10 cellular contexts compared by ENCODE assay signal in the genomic region with DNA sequence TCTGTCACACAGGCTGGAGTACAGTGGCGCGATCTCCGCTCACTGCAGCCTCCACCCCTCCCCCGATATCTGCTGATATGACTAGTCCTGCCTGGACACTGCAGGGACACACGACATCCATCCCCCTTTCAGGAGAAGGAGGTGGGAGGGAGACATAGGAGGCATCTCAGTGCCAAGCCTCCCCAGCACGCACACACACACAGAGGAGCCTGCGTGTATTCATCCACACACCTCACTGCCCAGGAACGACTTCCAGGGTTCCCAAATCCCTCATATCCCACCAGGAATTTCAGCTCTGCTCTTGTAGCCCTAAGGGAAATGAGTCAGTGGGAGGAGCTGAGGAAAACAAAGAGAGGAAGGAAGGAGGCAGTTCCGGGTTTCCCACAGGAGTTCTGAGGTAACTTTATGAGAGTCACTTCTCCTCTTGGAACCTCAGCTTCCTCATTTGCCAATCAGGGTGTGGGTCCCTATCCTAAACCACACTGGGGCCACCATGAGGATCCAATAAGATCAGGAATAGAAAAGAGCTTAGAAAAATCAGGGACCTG. TPM values are rescaled to one million over a fixed set of nuclear protein-coding genes. Genes with fewer than 3 reads are reported as not detected.
DNase-seq lines count a peak whose midpoint lies in the region; ATAC-seq and TF ChIP-seq lines count a peak whose summit lies in the region.
"Had no signal": no experiment of that assay in that cellular context is flagged by ENCODE, and none has a peak within 500 bp of the region (broad histone marks: within the 10 kb centered on the region; RNA-seq: fewer than 3 reads in every experiment).

No MANE protein-coding gene starts in this region.

- 62 to 66% (median 64%) methylated on average over 9 of the region's 9 CpGs for WGBS in adrenal gland, 4 donors
- 38% methylated on average over 9 of the region's 9 CpGs for WGBS in right cardiac atrium
- WGBS in sigmoid colon, 2 donors = 70% methylated on average over 9 of the region's 9 CpGs

- peak; percentile 88 to 97 for ATAC-seq in right cardiac atrium
- no peak for ATAC-seq in stimulated activated naive B cell treated with anti-CD40 and anti-IgM and Interleukin-4, amounts not matched to agents 10 μg/mL and 1 μg/mL and 100 μg/mL, for 72 hours (replicated peaks)

- peaks cover 9 to 11% of the 10 kb centered on the region in 2 donors for H3K4me1 Mint-ChIP-seq in stimulated activated naive B cell treated with anti-CD40 and anti-IgM and Interleukin-4, amounts not matched to agents 10 μg/mL and 1 μg/mL and 100 μg/mL, for 72 hours

- H3K4me3 ChIP-seq in adrenal gland (no peak overlapping the region), right cardiac atrium (ENCODE audit: low read length) (no peak overlapping the region), stomach smooth muscle (ENCODE audit: low read length in 2 of 2) (no peak overlapping the region), sigmoid colon (no peak overlapping the region)

- DNase-seq in HT1080 (ENCODE audit: low read depth) = peak; percentile 97
- peak in 3 of 7 donors; percentile 27 to 67 (median 32) for DNase-seq in adrenal gland
- peak in 2 of 3 donors; percentile 43 to 65 for DNase-seq in right cardiac atrium
- no peak for DNase-seq in NCI-H1417 treated with DMSO at 0.1 percent for 48 hours (lab: John Stamatoyannopoulos, UW)
- no peak for DNase-seq in sigmoid colon
- no peak for DNase-seq in NCI-H446 (lab: John Stamatoyannopoulos, UW)
- no peak for DNase-seq in stimulated activated naive B cell treated with anti-CD40 and anti-IgM and Interleukin-4, amounts not matched to agents 10 μg/mL and 1 μg/mL and 100 μg/mL, for 72 hours
- DNase-seq: activated naive CD8-positive, alpha-beta T cell treated with anti-CD3 and anti-CD28 coated beads, Interleukin-2, amount 10 ng/mL, durations not matched to agents 7 days and 5 days; NCI-H510A treated with DMSO at 0.1 percent for 48 hours had no signal

- H3K4me1 ChIP-seq in adrenal gland (replicated peaks in 1 of 2) = peaks cover 0 to 15% of the 10 kb centered on the region in 2 donors
- peaks cover 3% of the 10 kb centered on the region for H3K4me1 ChIP-seq in right cardiac atrium (ENCODE audit: control insufficient read depth, insufficient read depth, low read length)
- H3K4me1 ChIP-seq in stomach smooth muscle (ENCODE audit: control insufficient read depth, insufficient read depth, low read length) = no peaks in the 10 kb centered on the region
- H3K4me1 ChIP-seq in sigmoid colon = no peaks in the 10 kb centered on the region

- H3K36me3 ChIP-seq in adrenal gland (replicated peaks in 1 of 2) = no peaks in the 10 kb centered on the region
- no peaks in the 10 kb centered on the region for H3K36me3 ChIP-seq in stomach smooth muscle (ENCODE audit: control insufficient read depth in 2 of 2, insufficient read depth in 2 of 2, low read length in 2 of 2)
- H3K36me3 ChIP-seq in sigmoid colon = no peaks in the 10 kb centered on the region

- no peaks in the 10 kb centered on the region for H3K27me3 ChIP-seq in adrenal gland
- no peaks in the 10 kb centered on the region for H3K27me3 ChIP-seq in right cardiac atrium (ENCODE audit: control insufficient read depth, insufficient read depth)
- H3K27me3 ChIP-seq in stomach smooth muscle (ENCODE audit: control insufficient read depth in 1 of 2, insufficient read depth in 2 of 2, low read length in 2 of 2) = no peaks in the 10 kb centered on the region
- H3K27me3 ChIP-seq in sigmoid colon = no peaks in the 10 kb centered on the region

- TF ChIP-seq CTCF in adrenal gland (IDR thresholded peaks at IDR 0.05) (no peak), sigmoid colon (IDR thresholded peaks at IDR 0.05) (no peak)

- no peak overlapping the region for H3K9ac ChIP-seq in stomach smooth muscle (ENCODE audit: low read length in 2 of 2)

- H3K27ac ChIP-seq in adrenal gland (peak overlapping the region in 3 of 5 donors; percentile 24 to 67 (median 65)), right cardiac atrium (ENCODE audit: low read length) (peak overlapping the region; percentile 100), stomach smooth muscle (ENCODE audit: low read length) (peak overlapping the region; percentile 55), sigmoid colon (peak overlapping the region in 1 of 4 donors; percentile 64)

- no peak overlapping the region for H3K27ac Mint-ChIP-seq in stimulated activated naive B cell treated with anti-CD40 and anti-IgM and Interleukin-4, amounts not matched to agents 10 μg/mL and 1 μg/mL and 100 μg/mL, for 72 hours

- H3K36me3 Mint-ChIP-seq in stimulated activated naive B cell treated with anti-CD40 and anti-IgM and Interleukin-4, amounts not matched to agents 10 μg/mL and 1 μg/mL and 100 μg/mL, for 72 hours = no peaks in the 10 kb centered on the region

- no peak for TF ChIP-seq EP300 in sigmoid colon (IDR thresholded peaks at IDR 0.05)

- H3K27me3 Mint-ChIP-seq in stimulated activated naive B cell treated with anti-CD40 and anti-IgM and Interleukin-4, amounts not matched to agents 10 μg/mL and 1 μg/mL and 100 μg/mL, for 72 hours = peaks cover 12 to 13% of the 10 kb centered on the region in 2 donors

- H3K4me3 Mint-ChIP-seq in stimulated activated naive B cell treated with anti-CD40 and anti-IgM and Interleukin-4, amounts not matched to agents 10 μg/mL and 1 μg/mL and 100 μg/mL, for 72 hours = no peak overlapping the region

- no peak for TF ChIP-seq POLR2A in adrenal gland (IDR thresholded peaks at IDR 0.05)
- TF ChIP-seq POLR2A in sigmoid colon (IDR thresholded peaks at IDR 0.05) = no peak

- intact Hi-C loops in adrenal gland (cut with DNase I) = no loop called here
- intact Hi-C loops in right cardiac atrium (cut with DNase I) = no loop called here
- intact Hi-C loops in sigmoid colon (cut with DNase I) = no loop called here

- H3K9me3 Mint-ChIP-seq in stimulated activated naive B cell treated with anti-CD40 and anti-IgM and Interleukin-4, amounts not matched to agents 10 μg/mL and 1 μg/mL and 100 μg/mL, for 72 hours = no peaks in the 10 kb centered on the region

- H3K9me3 ChIP-seq in adrenal gland (replicated peaks in 1 of 3) (no peaks in the 10 kb centered on the region), right cardiac atrium (ENCODE audit: control insufficient read depth, low read length) (no peaks in the 10 kb centered on the region), stomach smooth muscle (ENCODE audit: control insufficient read depth in 2 of 2, low read length in 2 of 2) (no peaks in the 10 kb centered on the region), sigmoid colon (no peaks in the 10 kb centered on the region)

RNA-seq across cellular contexts. Expression of gene ACER3, which starts 37.2 kb away (rescaled TPM):
- total RNA-seq in HT1080 (2014; rRNA removed; shearing (Covaris generic)) = 13.3 and 15.0 TPM in 2 replicates
- polyA plus RNA-seq in HT1080 (2015; cell fraction: cytosol; rRNA removed) = 8.3 and 12.3 TPM in 2 replicates
- 8.7 and 11.4 TPM in 2 replicates for polyA plus RNA-seq in HT1080 (2015; cell fraction: nucleus; rRNA removed)
- 10 to 100 TPM in 6 of 8 donors, 1 to 10 TPM in 2; 9.4 to 22.0 (median 18.3) TPM for total RNA-seq in adrenal gland
- 10 to 100 TPM in 1 of 3 donors, 1 to 10 TPM in 2; 4.1 to 13.8 (median 4.2) TPM for polyA plus RNA-seq in adrenal gland
- 10 to 100 TPM; 10.6 to 16.1 (median 12.9) TPM for total RNA-seq in right cardiac atrium
- 4.1 TPM for polyA plus RNA-seq in right cardiac atrium
- total RNA-seq in sigmoid colon = 10 to 100 TPM in 2 of 4 donors, 1 to 10 TPM in 2; 5.6 to 12.1 (median 10.4) TPM
- polyA plus RNA-seq in sigmoid colon = 10 to 100 TPM in 1 of 3 donors, 1 to 10 TPM in 2; 7.4 to 13.2 (median 9.1) TPM

RNA-seq across cellular contexts. Expression of gene TSKU, which starts 40.4 kb away (rescaled TPM):
- total RNA-seq in HT1080 (2014; rRNA removed; shearing (Covaris generic)) = 21.9 and 33.8 TPM in 2 replicates
- polyA plus RNA-seq in HT1080 (2015; cell fraction: cytosol; rRNA removed) = 44.3 and 51.3 TPM in 2 replicates
- polyA plus RNA-seq in HT1080 (2015; cell fraction: nucleus; rRNA removed) = 18.9 and 24.0 TPM in 2 replicates
- total RNA-seq in adrenal gland = 100 to 1,000 TPM in 1 of 8 donors, 10 to 100 TPM in 6, 1 to 10 TPM in 1; 6.8 to 129 (median 14.5) TPM
- polyA plus RNA-seq in adrenal gland = 10 to 100 TPM in 1 of 3 donors, 1 to 10 TPM in 2; 6.7 to 10.3 (median 9.1) TPM
- total RNA-seq in right cardiac atrium = 10 to 100 TPM; 10.6 to 26.8 (median 15.3) TPM
- 14.1 TPM for polyA plus RNA-seq in right cardiac atrium
- total RNA-seq in sigmoid colon = 10 to 100 TPM; 12.8 to 20.8 (median 20.4) TPM
- 10 to 100 TPM; 16.2 to 24.6 (median 23.4) TPM for polyA plus RNA-seq in sigmoid colon

Comparison
In these comparisons a context has a peak if more than half of its experiments do, and no peak if none do; other contexts are left out.
1. DNase-seq: peak in HT1080 (single experiment) and right cardiac atrium (2 of 3); none in NCI-H1417 treated with DMSO at 0.1 percent for 48 hours (single experiment), sigmoid colon (single experiment), NCI-H446 (0 of 2) and stimulated activated naive B cell treated with anti-CD40 and anti-IgM and Interleukin-4, amounts not matched to agents 10 μg/mL and 1 μg/mL and 100 μg/mL, for 72 hours (single experiment).
2. ATAC-seq: peak in right cardiac atrium (2 of 2); none in stimulated activated naive B cell treated with anti-CD40 and anti-IgM and Interleukin-4, amounts not matched to agents 10 μg/mL and 1 μg/mL and 100 μg/mL, for 72 hours (0 of 2).